10 cellular contexts compared by ENCODE assay signal in genomic region chr10:24826022-24826421, GRCh38.
DNase-seq lines count a peak whose midpoint lies in the region; ATAC-seq and TF ChIP-seq lines count a peak whose summit lies in the region.
"Had no signal": no experiment of that assay in that cellular context is flagged by ENCODE, and none has a peak within 500 bp of the region (broad histone marks: within the 10 kb centered on the region; RNA-seq: fewer than 3 reads in every experiment).

No MANE protein-coding gene starts in this region.

- no peaks in the 10 kb centered on the region for H3K9me3 ChIP-seq in Caco-2
- H3K9me3 ChIP-seq in left lung, result no peaks in the 10 kb centered on the region

- H3K27me3 Mint-ChIP-seq in Caco-2 (ENCODE audit: insufficient read depth, unreplicated experiment) (no peaks in the 10 kb centered on the region), endothelial cell (ENCODE audit: unreplicated experiment) (no peaks in the 10 kb centered on the region)

- ATAC-seq in left lung, result peak; percentile 31
- ATAC-seq in HG02610 (IDR thresholded peaks at IDR 0.05; ENCODE audit: unreplicated experiment), result no peak
- ATAC-seq: Panc1 had no signal

- CTCF ChIA-PET in Caco-2 (lab: Charles Lee), result no interaction called here

- H3K4me3 ChIP-seq in Caco-2 (ENCODE audit: low read depth, low read length) (peak overlapping the region; percentile 20), left lung (no peak overlapping the region)

- H3K27me3 ChIP-seq in Caco-2 (replicated peaks; ENCODE audit: control insufficient read depth, insufficient read depth, low read length) (no peaks in the 10 kb centered on the region), left lung (no peaks in the 10 kb centered on the region)

- TF ChIP-seq CTCF in Caco-2 (IDR thresholded peaks at IDR 0.05; ENCODE audit: insufficient read depth in 1 of 2, low read depth in 1 of 2, low read length in 1 of 2, severe bottlenecking in 1 of 2, unreplicated experiment in 1 of 2) (no peak), left lung (IDR thresholded peaks at IDR 0.05) (no peak), endothelial cell (IDR thresholded peaks at IDR 0.05; ENCODE audit: unreplicated experiment) (no peak)

- no peak overlapping the region for H3K27ac ChIP-seq in left lung

- H3K36me3 ChIP-seq in Caco-2 (ENCODE audit: control insufficient read depth, insufficient read depth, low read length) (no peaks in the 10 kb centered on the region), left lung (no peaks in the 10 kb centered on the region)

- BruUV-seq in Caco-2 (replicated peaks; lab: Mats Ljungman, UMichigan), result no TSS peak

- no peak overlapping the region for H3K27ac Mint-ChIP-seq in Caco-2 (ENCODE audit: unreplicated experiment)
- H3K27ac Mint-ChIP-seq in endothelial cell (ENCODE audit: unreplicated experiment), result no peak overlapping the region

- H3K4me1 ChIP-seq in Caco-2, result peaks cover 22% of the 10 kb centered on the region; the same call in 1 of the 2 replicates
- no peaks in the 10 kb centered on the region for H3K4me1 ChIP-seq in left lung

- DNase-seq in Caco-2, result no peak
- peak; percentile 36 for DNase-seq in HS-5 (ENCODE audit: low read depth)
- peak; percentile 88 for DNase-seq in amniotic epithelial cell (ENCODE audit: low read depth)
- DNase-seq in left lung, result no peak
- no peak for DNase-seq in endothelial cell (ENCODE audit: low spot score)
- no peak for DNase-seq in NCI-H510A treated with DMSO at 0.1 percent for 48 hours (lab: John Stamatoyannopoulos, UW)
- no peak for DNase-seq in iPS-NIHi11 (ENCODE audit: low spot score)
- DNase-seq: activated effector memory CD4-positive, alpha-beta T cell treated with Interleukin-2 at 50 U/mL for 16 hours had no signal

- H3K9me3 Mint-ChIP-seq in Caco-2 (ENCODE audit: unreplicated experiment), result peaks cover 9% of the 10 kb centered on the region
- no peaks in the 10 kb centered on the region for H3K9me3 Mint-ChIP-seq in endothelial cell (ENCODE audit: unreplicated experiment)

- peaks cover 14% of the 10 kb centered on the region for H3K4me1 Mint-ChIP-seq in Caco-2 (ENCODE audit: low read depth, unreplicated experiment)
- H3K4me1 Mint-ChIP-seq in endothelial cell (ENCODE audit: unreplicated experiment), result no peaks in the 10 kb centered on the region

- no peaks in the 10 kb centered on the region for H3K36me3 Mint-ChIP-seq in Caco-2 (ENCODE audit: insufficient read depth, unreplicated experiment)
- H3K36me3 Mint-ChIP-seq in endothelial cell (ENCODE audit: low read depth, unreplicated experiment), result no peaks in the 10 kb centered on the region

- H3K4me3 Mint-ChIP-seq in Caco-2 (ENCODE audit: unreplicated experiment) (peak overlapping the region; percentile 28), endothelial cell (ENCODE audit: unreplicated experiment) (no peak overlapping the region)

- intact Hi-C loops in Caco-2 (cut with micrococcal nuclease; ENCODE audit: unreplicated experiment) (no loop called here), left lung (cut with DNase I) (no loop called here)

- POLR2A ChIA-PET in Caco-2 (lab: Charles Lee), result no interaction called here

Comparison
In these comparisons a context has a peak if more than half of its experiments do, and no peak if none do; other contexts are left out.
1. DNase-seq: peak in HS-5 (single experiment) and amniotic epithelial cell (single experiment); none in Caco-2 (0 of 2), left lung (0 of 2), endothelial cell (single experiment), NCI-H510A treated with DMSO at 0.1 percent for 48 hours (single experiment) and iPS-NIHi11 (single experiment).